8 cellular contexts compared by ENCODE assay signal in genomic region chr11:125568970-125569912, GRCh38. TPM values are rescaled to one million over a fixed set of nuclear protein-coding genes. Genes with fewer than 3 reads are reported as not detected.
A peak's percentile ranks its signal among the peaks of the same experiment; 100 is the strongest.
DNase-seq lines count a peak whose midpoint lies in the region; ATAC-seq and TF ChIP-seq lines count a peak whose summit lies in the region.

EI24 (plus strand) TSS chr11:125569477; CDS start chr11:125572528, 3,051 bp downstream.

- H3K27ac ChIP-seq in adipose tissue (ENCODE audit: low read depth, low read length) (no peak within 1 kb of the TSS), heart left ventricle (peak within 1 kb of the TSS; percentile 71 to 93 (median 87)), upper lobe of left lung (peak within 1 kb of the TSS; percentile 85 to 93 (median 89))

- H3K4me1 ChIP-seq in heart left ventricle = peaks cover 0 to 22% (median 10%) of the 10 kb centered on the region in 12 donors
- peaks cover 12 to 28% (median 15%) of the 10 kb centered on the region in 4 donors for H3K4me1 ChIP-seq in upper lobe of left lung

- no peak for TF ChIP-seq EP300 in upper lobe of left lung (IDR thresholded peaks at IDR 0.05)

- H3K9me3 ChIP-seq in heart left ventricle = no peaks in the 10 kb centered on the region
- H3K9me3 ChIP-seq in upper lobe of left lung = no peaks in the 10 kb centered on the region

- TF ChIP-seq CTCF in GM12875 (IDR thresholded peaks at IDR 0.05; ENCODE audit: borderline replicate concordance, insufficient read depth, low read depth, low read length) (peak; percentile 79), heart left ventricle (IDR thresholded peaks at IDR 0.05) (peak; percentile 62 to 93 (median 75)), upper lobe of left lung (IDR thresholded peaks at IDR 0.05) (peak; percentile 68 to 89 (median 82))

- peak; percentile 22 to 88 for TF ChIP-seq POLR2A in heart left ventricle (IDR thresholded peaks at IDR 0.05)
- TF ChIP-seq POLR2A in upper lobe of left lung (IDR thresholded peaks at IDR 0.05) = peak in 3 of 4 donors; percentile 66 to 88 (median 70)

- H3K27me3 ChIP-seq in heart left ventricle = no peaks in the 10 kb centered on the region
- no peaks in the 10 kb centered on the region for H3K27me3 ChIP-seq in upper lobe of left lung

- peak within 1 kb of the TSS; percentile 97 for H3K4me3 ChIP-seq in GM12875 (ENCODE audit: low read depth, low read length)
- peak within 1 kb of the TSS; percentile 84 to 100 (median 96) for H3K4me3 ChIP-seq in heart left ventricle
- peak within 1 kb of the TSS; percentile 52 to 96 (median 84) for H3K4me3 ChIP-seq in upper lobe of left lung

- H3K36me3 ChIP-seq in heart left ventricle (peaks cover 0 to 22% (median 18%) of the 10 kb centered on the region in 9 donors), upper lobe of left lung (peaks cover 0 to 18% (median 6%) of the 10 kb centered on the region in 4 donors)

- peak; percentile 85 to 94 (median 94) for DNase-seq in NCI-H1417 (lab: John Stamatoyannopoulos, UW)
- peak; percentile 78 for DNase-seq in T follicular helper cell (ENCODE audit: low read depth)
- peak; percentile 92 to 96 (median 95) for DNase-seq in heart left ventricle
- DNase-seq in posterior cingulate gyrus = peak; percentile 80 to 99 (median 92)
- DNase-seq in upper lobe of left lung = peak; percentile 93 to 97

- ATAC-seq in HG02763 (IDR thresholded peaks at IDR 0.05; ENCODE audit: unreplicated experiment) (peak; percentile 97), heart left ventricle (peak; percentile 100), upper lobe of left lung (ENCODE audit: low FRiP score in 2 of 2) (peak; percentile 97 to 99)

- intact Hi-C loops in heart left ventricle (cut with DNase I) = loop anchor here in 4 of 10 donors (1.0 to 10.0 kb wide), 4 partner anchors 23 to 306 kb away; partner anchors contain the start of genes CHEK1 (in 2 of the 4) and STT3A (in 1 of the 4)
- intact Hi-C loops in posterior cingulate gyrus (cut with DNase I) = loop anchor here (1.0 kb wide), 2 partner anchors 23 to 73 kb away; partner anchors contain the start of genes FEZ1 and STT3A

- WGBS in adipose tissue, 3 donors = 1% methylated on average over 73 to 83 of the region's 83 CpGs
- WGBS in heart left ventricle, 4 donors = 1 to 3% (median 2%) methylated on average over 33 to 83 of the region's 83 CpGs
- WGBS in upper lobe of left lung, 2 donors = 2 to 3% methylated on average over 34 to 48 of the region's 83 CpGs

RNA-seq across cellular contexts. Expression of gene EI24, which starts in this region (rescaled TPM):
- 10 to 100 TPM; 67.1 to 83.5 (median 70.4) TPM for polyA plus RNA-seq in adipose tissue
- total RNA-seq in heart left ventricle = 10 to 100 TPM; 47.7 to 72.4 (median 53.8) TPM
- 100 to 1,000 TPM in 1 of 2 donors, 10 to 100 TPM in 1; 20.6 to 125 TPM for polyA plus RNA-seq in heart left ventricle
- 10 to 100 TPM; 31.4 to 80.0 (median 60.4) TPM for total RNA-seq in upper lobe of left lung
